ENCODE assay signal across 17 cellular contexts in the genomic region with DNA sequence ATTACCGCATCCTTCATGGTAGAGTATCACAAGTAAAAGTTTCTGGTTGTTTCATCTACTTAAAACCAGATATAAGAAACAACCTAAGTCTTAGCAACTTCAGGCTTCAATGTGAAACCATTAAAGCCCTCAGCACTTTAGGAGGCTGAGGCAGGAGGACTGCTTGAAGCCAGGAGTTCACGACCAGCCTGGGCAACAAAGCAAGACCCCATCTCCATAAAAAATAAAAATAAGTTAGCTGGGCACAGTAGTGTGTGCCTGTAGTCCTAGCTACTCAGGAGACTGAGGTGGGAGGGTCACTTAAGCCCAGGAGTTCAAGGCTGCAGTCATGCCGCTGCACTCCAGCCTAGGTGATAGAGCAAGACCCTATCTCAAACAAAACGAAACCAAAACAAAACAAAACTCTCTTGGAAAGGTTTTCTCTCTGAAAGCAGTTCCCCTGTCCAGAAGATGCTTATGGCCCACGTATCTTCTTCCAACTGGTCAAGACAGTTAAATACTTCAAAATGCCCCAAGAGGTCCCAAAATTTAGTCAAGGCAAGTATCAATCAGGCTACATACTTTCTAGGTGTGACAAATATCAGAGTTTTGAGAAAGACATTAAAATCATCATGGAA. TPM values are rescaled to one million over a fixed set of nuclear protein-coding genes. Genes with fewer than 3 reads are reported as not detected.
A peak's percentile ranks its signal among the peaks of the same experiment; 100 is the strongest.
DNase-seq lines count a peak whose midpoint lies in the region; ATAC-seq, FAIRE-seq and TF ChIP-seq lines count a peak whose summit lies in the region.
"Had no signal": no experiment of that assay in that cellular context is flagged by ENCODE, and none has a peak within 500 bp of the region (broad histone marks: within the 10 kb centered on the region; RNA-seq: fewer than 3 reads in every experiment).

No MANE protein-coding gene starts in this region.

- no peaks in the 10 kb centered on the region for H3K9me3 Mint-ChIP-seq in activated T-cell treated with anti-CD3 and anti-CD28 coated beads, Interleukin-2, amount 50 U/mL, for 24 hours
- no peaks in the 10 kb centered on the region for H3K9me3 Mint-ChIP-seq in CD4-positive, alpha-beta T cell
- H3K9me3 Mint-ChIP-seq in HFFc6 = no peaks in the 10 kb centered on the region

- TF ChIP-seq CTCF in CD4-positive, alpha-beta T cell (IDR thresholded peaks at IDR 0.05) = no peak
- TF ChIP-seq CTCF in HFFc6 (IDR thresholded peaks at IDR 0.05) (no peak), K562 (IDR thresholded peaks at IDR 0.05 in 2 of 3, conservative IDR thresholded peaks at IDR 0.05 in 1 of 3; ENCODE audit: insufficient read depth in 2 of 3, low read depth in 1 of 3, low read length in 3 of 3) (no peak), ascending aorta (IDR thresholded peaks at IDR 0.05) (no peak)

- no peak overlapping the region for H3K9ac ChIP-seq in K562 (ENCODE audit: insufficient read depth in 1 of 2, low read depth in 2 of 2, low read length in 2 of 2)

- TF ChIP-seq POLR2A in K562 (conservative IDR thresholded peaks at IDR 0.05) = peak; percentile 47

- WGBS in K562 (ENCODE audit: insufficient coverage, low coverage, missing lambda C conversion rate) = 70% methylated on average over 5 of the region's 5 CpGs

- H3K27me3 Mint-ChIP-seq in activated T-cell treated with anti-CD3 and anti-CD28 coated beads, Interleukin-2, amount 50 U/mL, for 24 hours = no peaks in the 10 kb centered on the region
- no peaks in the 10 kb centered on the region for H3K27me3 Mint-ChIP-seq in CD4-positive, alpha-beta T cell
- H3K27me3 Mint-ChIP-seq in HFFc6 (ENCODE audit: insufficient read depth) = no peaks in the 10 kb centered on the region

- no peak overlapping the region for H3K27ac ChIP-seq in CD4-positive, alpha-beta T cell (ENCODE audit: low read depth, low read length)
- H3K27ac ChIP-seq in K562 (ENCODE audit: extremely low read depth, low read depth, low read length) (no peak overlapping the region), ascending aorta (no peak overlapping the region)
- H3K27ac ChIP-seq: C4-2B, HL-60, PC-9, SJSA1 had no signal

- H3K9me3 ChIP-seq in CD4-positive, alpha-beta T cell (ENCODE audit: control insufficient read depth, low read length) = no peaks in the 10 kb centered on the region
- H3K9me3 ChIP-seq in K562 (replicated peaks; ENCODE audit: control insufficient read depth, insufficient read depth, low read depth, low read length) (no peaks in the 10 kb centered on the region), ascending aorta (no peaks in the 10 kb centered on the region)
- H3K9me3 ChIP-seq: SJSA1 had no signal

- no peak for TF ChIP-seq EP300 in K562 (IDR thresholded peaks at IDR 0.05; ENCODE audit: low read length)

- H3K4me1 ChIP-seq in K562 (replicated peaks in 1 of 2; ENCODE audit: control insufficient read depth in 2 of 2, insufficient read depth in 2 of 2, low read length in 2 of 2) (no peaks in the 10 kb centered on the region; a peak in 1 of 5 replicates), ascending aorta (no peaks in the 10 kb centered on the region)
- H3K4me1 ChIP-seq: SJSA1 had no signal

- H3K4me3 ChIP-seq in K562 (no peak overlapping the region), ascending aorta (no peak overlapping the region)
- H3K4me3 ChIP-seq: PC-9, SJSA1 had no signal

- FAIRE-seq in K562 (lab: Jason Lieb, UNC) = no peak
- FAIRE-seq: HTR-8/SVneo had no signal

- CTCF ChIA-PET in CD4-positive, alpha-beta T cell (lab: Charles Lee) = no interaction called here
- CTCF ChIA-PET in K562 (lab: Yijun Ruan, JAX; ENCODE audit: low intra/inter-chr PET ratio) = no interaction called here

- in situ Hi-C loops in K562 (cut with MboI) = no loop called here

- peaks cover 87% of the 10 kb centered on the region for H3K36me3 Mint-ChIP-seq in activated T-cell treated with anti-CD3 and anti-CD28 coated beads, Interleukin-2, amount 50 U/mL, for 24 hours (ENCODE audit: low read depth)
- peaks cover 76% of the 10 kb centered on the region for H3K36me3 Mint-ChIP-seq in CD4-positive, alpha-beta T cell (ENCODE audit: low read depth)
- H3K36me3 Mint-ChIP-seq in HFFc6 (ENCODE audit: low read depth) = peaks cover 13% of the 10 kb centered on the region

- no peak for TF ChIP-seq RAD21 in K562 (CRISPR knock-in tag; conservative IDR thresholded peaks at IDR 0.05 in 1 of 2, IDR thresholded peaks at IDR 0.05 in 1 of 2)

- H3K27ac Mint-ChIP-seq in activated T-cell treated with anti-CD3 and anti-CD28 coated beads, Interleukin-2, amount 50 U/mL, for 24 hours = peak overlapping the region; percentile 72
- H3K27ac Mint-ChIP-seq in CD4-positive, alpha-beta T cell = peak overlapping the region; percentile 30
- H3K27ac Mint-ChIP-seq in HFFc6 = peak overlapping the region; percentile 57

- H3K27me3 ChIP-seq in CD4-positive, alpha-beta T cell (ENCODE audit: control insufficient read depth, insufficient read depth, low read length) = no peaks in the 10 kb centered on the region
- H3K27me3 ChIP-seq in K562 (ENCODE audit: control insufficient read depth in 2 of 2, insufficient read depth in 2 of 2, low read length in 2 of 2) (no peaks in the 10 kb centered on the region), ascending aorta (no peaks in the 10 kb centered on the region)
- H3K27me3 ChIP-seq: SJSA1 had no signal

- H3K36me3 ChIP-seq in K562 (ENCODE audit: control insufficient read depth, insufficient read depth, low read length) (peaks cover 87% of the 10 kb centered on the region), ascending aorta (peaks cover 36 to 72% of the 10 kb centered on the region in 2 donors)

- peaks cover under 1% of the 10 kb centered on the region; the same call in 1 of the 3 replicates for H3K79me2 ChIP-seq in K562 (ENCODE audit: control insufficient read depth, insufficient read depth, low read length)

- H3K4me3 Mint-ChIP-seq in activated T-cell treated with anti-CD3 and anti-CD28 coated beads, Interleukin-2, amount 50 U/mL, for 24 hours = no peak overlapping the region
- H3K4me3 Mint-ChIP-seq in CD4-positive, alpha-beta T cell = no peak overlapping the region
- no peak overlapping the region for H3K4me3 Mint-ChIP-seq in HFFc6

- H3K9me1 ChIP-seq in K562 (ENCODE audit: control insufficient read depth, insufficient read depth, low read length) = no peaks in the 10 kb centered on the region

- no peak overlapping the region for H2AFZ ChIP-seq in K562 (ENCODE audit: low read depth, low read length)
- H2AFZ ChIP-seq: PC-9 had no signal

- ATAC-seq in CD4-positive, alpha-beta T cell (ENCODE audit: poor library complexity) = no peak
- ATAC-seq in K562 = peak; percentile 23; the same call in 1 of the 3 replicates

- TSS peak; percentile 28 for BruUV-seq in K562 (replicated peaks; lab: Mats Ljungman, UMichigan)

- DNase-seq in activated T-cell treated with anti-CD3 and anti-CD28 coated beads, Interleukin-2, amount 50 U/mL, for 24 hours = no peak
- DNase-seq in activated T-cell treated with anti-CD3 and anti-CD28 coated beads for 4 hours = no peak
- no peak for DNase-seq in CD4-positive, alpha-beta T cell
- no peak for DNase-seq in HFFc6
- no peak for DNase-seq in K562 (ENCODE audit: extremely low read depth in 1 of 4, low spot score in 3 of 4)
- DNase-seq in stimulated activated CD4-positive, alpha-beta T cell treated with anti-CD3 and anti-CD28 coated beads, Interleukin-2, amount 100 ng/mL, for 48 hours = no peak
- no peak for DNase-seq in NCI-H1694 treated with DMSO at 0.1 percent for 48 hours (lab: John Stamatoyannopoulos, UW)
- no peak for DNase-seq in ascending aorta (ENCODE audit: low spot score in 2 of 2)
- DNase-seq: H7, NCI-H2081, NCI-H510A, NCI-H82, PC-9 had no signal

- H4K20me1 ChIP-seq in K562 (replicated peaks; ENCODE audit: control insufficient read depth, insufficient read depth, low read length) = no peaks in the 10 kb centered on the region

- intact Hi-C loops in CD4-positive, alpha-beta T cell (cut with DNase I, micrococcal nuclease) = loop anchor here in 1 of 2 experiments (10.0 kb wide), 1 partner anchor 167 kb away; no protein-coding TSS in a partner anchor
- intact Hi-C loops in K562 (cut with micrococcal nuclease) = no loop called here
- intact Hi-C loops in ascending aorta (cut with DNase I) = no loop called here

- no peak overlapping the region for H3K4me2 ChIP-seq in K562 (ENCODE audit: insufficient read depth, low read length)
- H3K4me2 ChIP-seq: PC-9 had no signal

- POLR2A ChIA-PET in CD4-positive, alpha-beta T cell (lab: Charles Lee) = interaction anchor here (0.7 kb wide), 1 partner anchor 19 kb away, joined by 3 read pairs; no protein-coding TSS in a partner anchor
- POLR2A ChIA-PET in K562 (lab: Yijun Ruan, JAX) = interaction anchor here (0.6 to 11.7 kb wide), 4 partner anchors 9 to 53 kb away, joined by 3 to 108 read pairs (median 6); partner anchors contain the start of genes ANKS1A and TAF11

- peaks cover 6% of the 10 kb centered on the region for H3K4me1 Mint-ChIP-seq in activated T-cell treated with anti-CD3 and anti-CD28 coated beads, Interleukin-2, amount 50 U/mL, for 24 hours (ENCODE audit: low read depth)
- H3K4me1 Mint-ChIP-seq in CD4-positive, alpha-beta T cell (ENCODE audit: low read depth) = peaks cover 3% of the 10 kb centered on the region
- H3K4me1 Mint-ChIP-seq in HFFc6 (ENCODE audit: low read depth) = no peaks in the 10 kb centered on the region

RNA-seq across cellular contexts. Expression of gene TAF11, which starts 9.9 kb away (rescaled TPM):
- total RNA-seq in CD4-positive, alpha-beta T cell = 10 to 100 TPM; 31.5 to 38.1 TPM
- 10 to 100 TPM; 15.2 to 19.0 (median 16.1) TPM for total RNA-seq in HFFc6 (2021; fragmentation: NEBNext Ultra II Directional; extraction: Animal tissue kit (Norgen Biotek cat#: 25700))
- total RNA-seq in K562 (2011; cell fraction: chromatin; rRNA removed; ENCODE audit: low replicate concordance) = 29.2 and 52.2 TPM in 2 replicates
- 25.0 and 26.5 TPM in 2 replicates for total RNA-seq in K562 (2011; cell fraction: nucleolus; rRNA removed)
- total RNA-seq in K562 (2011; cell fraction: nucleoplasm; rRNA removed) = 35.7 and 46.0 TPM in 2 replicates
- total RNA-seq in K562 (2014; rRNA removed) (40.9 and 59.3 TPM in 2 replicates), K562 (2014; rRNA removed; fragmentation: Illumina TruSeq; extraction: Trizol) (71.9 and 83.0 TPM in 2 replicates), K562 (2015; rRNA removed; fragmentation: Illumina TruSeq; extraction: Trizol) (65.9 and 73.2 TPM in 2 replicates), K562 (2021) (49.4 and 52.7 TPM in 2 replicates), ascending aorta (0.85 TPM)
- polyA plus RNA-seq in K562 (2011; rRNA removed) (70.6 and 91.9 TPM in 2 replicates), K562 (2014; fragmentation: Illumina TruSeq; extraction: Trizol) (67.5 and 74.2 TPM in 2 replicates), K562 (2014; fragmentation: Nextera tagmentation; extraction: Ambion mirVana) (10 to 100 TPM; 42.0 to 44.9 TPM), K562 (2014; rRNA removed) (74.7 and 77.2 TPM in 2 replicates)
- polyA plus RNA-seq in K562 (2011; cell fraction: cytosol; rRNA removed) = 26.4 and 54.7 TPM in 2 replicates
- 34.5 and 45.8 TPM in 2 replicates for polyA plus RNA-seq in K562 (2011; cell fraction: nucleus; rRNA removed)
- polyA plus RNA-seq in K562 (2012) = 43.8 and 49.9 TPM in 2 replicates
- 30.6 and 33.4 TPM in 2 replicates for polyA minus RNA-seq in K562 (2011; rRNA and poly(A)+ RNA removed)
- polyA minus RNA-seq in K562 (2011; cell fraction: cytosol; rRNA and poly(A)+ RNA removed) = 12.2 and 14.1 TPM in 2 replicates
- 12.3 and 18.2 TPM in 2 replicates for polyA minus RNA-seq in K562 (2011; cell fraction: nucleus; rRNA and poly(A)+ RNA removed)

RNA-seq across cellular contexts. Expression of gene ANKS1A, which starts 11.1 kb away (rescaled TPM):
- total RNA-seq in CD4-positive, alpha-beta T cell = 1 to 10 TPM; 6.4 to 6.9 TPM
- total RNA-seq in HFFc6 (2021; fragmentation: NEBNext Ultra II Directional; extraction: Animal tissue kit (Norgen Biotek cat#: 25700)) = 10 to 100 TPM; 11.6 to 13.5 (median 13.1) TPM
- 48.2 and 58.7 TPM in 2 replicates for total RNA-seq in K562 (2011; cell fraction: chromatin; rRNA removed; ENCODE audit: low replicate concordance)
- total RNA-seq in K562 (2011; cell fraction: nucleolus; rRNA removed) = 18.5 and 20.9 TPM in 2 replicates
- total RNA-seq in K562 (2011; cell fraction: nucleoplasm; rRNA removed) = 19.7 and 20.3 TPM in 2 replicates
- total RNA-seq in K562 (2014; rRNA removed) (6.2 and 8.7 TPM in 2 replicates), K562 (2014; rRNA removed; fragmentation: Illumina TruSeq; extraction: Trizol) (3.6 and 4.3 TPM in 2 replicates), K562 (2015; rRNA removed; fragmentation: Illumina TruSeq; extraction: Trizol) (5.3 and 5.7 TPM in 2 replicates), K562 (2021) (11.6 and 13.8 TPM in 2 replicates), ascending aorta (20.9 TPM)
- polyA plus RNA-seq in K562 (2011; rRNA removed) (3.8 and 6.2 TPM in 2 replicates), K562 (2014; fragmentation: Illumina TruSeq; extraction: Trizol) (9.4 and 9.8 TPM in 2 replicates), K562 (2014; fragmentation: Nextera tagmentation; extraction: Ambion mirVana) (1 to 10 TPM; 1.1 to 1.5 TPM), K562 (2014; rRNA removed) (5.4 and 5.7 TPM in 2 replicates)
- polyA plus RNA-seq in K562 (2011; cell fraction: cytosol; rRNA removed) = 3.0 and 3.5 TPM in 2 replicates
- 9.2 and 13.2 TPM in 2 replicates for polyA plus RNA-seq in K562 (2011; cell fraction: nucleus; rRNA removed)
- 9.3 and 11.1 TPM in 2 replicates for polyA plus RNA-seq in K562 (2012)
- 9.5 and 12.5 TPM in 2 replicates for polyA minus RNA-seq in K562 (2011; rRNA and poly(A)+ RNA removed)
- 5.9 and 11.5 TPM in 2 replicates for polyA minus RNA-seq in K562 (2011; cell fraction: cytosol; rRNA and poly(A)+ RNA removed)
- polyA minus RNA-seq in K562 (2011; cell fraction: nucleus; rRNA and poly(A)+ RNA removed) = 7.1 and 10.3 TPM in 2 replicates
